In the genomic region with DNA sequence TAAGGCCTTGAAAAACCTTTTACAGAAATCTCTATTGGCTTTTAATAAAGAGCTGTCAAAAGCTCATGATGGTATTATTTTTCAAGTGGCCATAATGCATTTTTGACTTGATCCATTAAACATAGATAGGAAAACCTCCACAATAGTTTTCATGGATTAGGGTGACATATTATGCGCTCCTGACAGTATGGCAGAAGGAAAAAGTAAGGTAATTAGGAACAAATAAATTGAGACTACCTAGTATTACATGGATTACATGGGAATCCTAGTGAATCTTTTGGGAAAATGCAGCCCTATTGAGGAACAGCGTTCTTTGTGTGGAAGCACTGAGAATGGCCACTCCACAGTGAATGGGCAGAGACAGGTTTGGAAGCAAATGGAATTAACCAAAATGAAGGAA, we compare ENCODE assay signal across 8 cellular contexts.
"Had no signal": no experiment of that assay in that cellular context is flagged by ENCODE, and none has a peak within 500 bp of the region (broad histone marks: within the 10 kb centered on the region; RNA-seq: fewer than 3 reads in every experiment).

No MANE protein-coding gene starts in this region.

- H3K4me1 Mint-ChIP-seq: IgD-negative memory B cell had no signal

- H3K27me3 Mint-ChIP-seq: IgD-negative memory B cell had no signal

- DNase-seq: GM23248, GOT3, H7, HFFc6 had no signal

- H3K9me3 ChIP-seq: HAP-1 had no signal

- H3K4me3 Mint-ChIP-seq: HFFc6, IgD-negative memory B cell had no signal

- H3K27ac ChIP-seq: GM23248, HL-60 had no signal

- H3K9me3 Mint-ChIP-seq: HFFc6, IgD-negative memory B cell had no signal

- H2AFZ ChIP-seq: GM23248 had no signal

- H3K27ac Mint-ChIP-seq: HFFc6, IgD-negative memory B cell had no signal

- H3K36me3 Mint-ChIP-seq: IgD-negative memory B cell had no signal

- H3K36me3 ChIP-seq: HAP-1 had no signal

- H3K9ac ChIP-seq: GM23248 had no signal

- H3K4me3 ChIP-seq: GM23248, HAP-1 had no signal

- FAIRE-seq: HepG2 had no signal
